12 cellular contexts compared by ENCODE assay signal in genomic region chr9:120974921-120975320, GRCh38. TPM values are rescaled to one million over a fixed set of nuclear protein-coding genes. Genes with fewer than 3 reads are reported as not detected.
DNase-seq lines count a peak whose midpoint lies in the region; ATAC-seq and TF ChIP-seq lines count a peak whose summit lies in the region.
"Had no signal": no experiment of that assay in that cellular context is flagged by ENCODE, and none has a peak within 500 bp of the region (broad histone marks: within the 10 kb centered on the region; RNA-seq: fewer than 3 reads in every experiment).

No MANE protein-coding gene starts in this region.

- peak overlapping the region; percentile 35 for H3K27ac Mint-ChIP-seq in activated naive CD8-positive, alpha-beta T cell treated with anti-CD3 and anti-CD28 coated beads, Interleukin-2, amount 50 U/mL, for 24 hours

- no peaks in the 10 kb centered on the region for H3K9me3 Mint-ChIP-seq in activated naive CD8-positive, alpha-beta T cell treated with anti-CD3 and anti-CD28 coated beads, Interleukin-2, amount 50 U/mL, for 24 hours
- H3K9me3 Mint-ChIP-seq: mesothelial cell of epicardium had no signal

- peaks cover 22% of the 10 kb centered on the region for H3K4me1 Mint-ChIP-seq in activated naive CD8-positive, alpha-beta T cell treated with anti-CD3 and anti-CD28 coated beads, Interleukin-2, amount 50 U/mL, for 24 hours

- no peak overlapping the region for H3K4me3 Mint-ChIP-seq in activated naive CD8-positive, alpha-beta T cell treated with anti-CD3 and anti-CD28 coated beads, Interleukin-2, amount 50 U/mL, for 24 hours
- H3K4me3 Mint-ChIP-seq: mesothelial cell of epicardium had no signal

- ATAC-seq in activated naive CD8-positive, alpha-beta T cell treated with anti-CD3 and anti-CD28 coated beads, Interleukin-2, amount 50 U/mL, for 24 hours, result peak; percentile 85

- H3K36me3 Mint-ChIP-seq in activated naive CD8-positive, alpha-beta T cell treated with anti-CD3 and anti-CD28 coated beads, Interleukin-2, amount 50 U/mL, for 24 hours (ENCODE audit: low read depth), result no peaks in the 10 kb centered on the region
- H3K36me3 Mint-ChIP-seq: mesothelial cell of epicardium had no signal

- POLR2A ChIA-PET in RWPE1 (lab: Yijun Ruan, JAX; ENCODE audit: low non-redundant PET), result no interaction called here

- TF ChIP-seq CTCF in RWPE1 (conservative IDR thresholded peaks at IDR 0.05; ENCODE audit: low read depth), result no peak

- DNase-seq in AML-193 (lab: John Stamatoyannopoulos, UW) (peak; percentile 20 to 27), COLO829 (ENCODE audit: low spot score) (peak; percentile 96), RPMI7951 (ENCODE audit: low read depth) (peak; percentile 36), RWPE1 (ENCODE audit: low spot score) (no peak), AG20443 (ENCODE audit: low spot score) (no peak), cerebellum (ENCODE audit: low spot score) (no peak), EL (no peak)
- no peak for DNase-seq in activated naive CD8-positive, alpha-beta T cell treated with anti-CD3 and anti-CD28 coated beads, Interleukin-2, amount 50 U/mL, for 24 hours
- DNase-seq: activated CD8-positive, alpha-beta memory T cell treated with anti-CD3 and anti-CD28 coated beads, Interleukin-2, amount 50 U/mL, for 48 hours; NCI-H526 treated with DMSO at 0.1 percent for 48 hours; substantia nigra had no signal

- no peak overlapping the region for H3K27ac ChIP-seq in RWPE1

- CTCF ChIA-PET in RWPE1 (lab: Yijun Ruan, JAX), result no interaction called here

- H3K27me3 Mint-ChIP-seq in activated naive CD8-positive, alpha-beta T cell treated with anti-CD3 and anti-CD28 coated beads, Interleukin-2, amount 50 U/mL, for 24 hours, result no peaks in the 10 kb centered on the region

RNA-seq across cellular contexts. Expression of gene TRAF1, which starts 48.3 kb away (rescaled TPM):
- total RNA-seq in RPMI7951 (2014; rRNA removed; shearing (Covaris generic)), result 3.1 and 3.4 TPM in 2 replicates
- total RNA-seq in cerebellum, result 3.6 TPM

Comparison
In these comparisons a context has a peak if more than half of its experiments do, and no peak if none do; other contexts are left out.
1. DNase-seq: peak in AML-193 (2 of 2), COLO829 (single experiment) and RPMI7951 (single experiment); none in activated naive CD8-positive, alpha-beta T cell treated with anti-CD3 and anti-CD28 coated beads, Interleukin-2, amount 50 U/mL, for 24 hours (single experiment), RWPE1 (single experiment), AG20443 (single experiment), cerebellum (single experiment) and EL (single experiment).